ENCODE assay signal across 1 cellular context in the genomic region with DNA sequence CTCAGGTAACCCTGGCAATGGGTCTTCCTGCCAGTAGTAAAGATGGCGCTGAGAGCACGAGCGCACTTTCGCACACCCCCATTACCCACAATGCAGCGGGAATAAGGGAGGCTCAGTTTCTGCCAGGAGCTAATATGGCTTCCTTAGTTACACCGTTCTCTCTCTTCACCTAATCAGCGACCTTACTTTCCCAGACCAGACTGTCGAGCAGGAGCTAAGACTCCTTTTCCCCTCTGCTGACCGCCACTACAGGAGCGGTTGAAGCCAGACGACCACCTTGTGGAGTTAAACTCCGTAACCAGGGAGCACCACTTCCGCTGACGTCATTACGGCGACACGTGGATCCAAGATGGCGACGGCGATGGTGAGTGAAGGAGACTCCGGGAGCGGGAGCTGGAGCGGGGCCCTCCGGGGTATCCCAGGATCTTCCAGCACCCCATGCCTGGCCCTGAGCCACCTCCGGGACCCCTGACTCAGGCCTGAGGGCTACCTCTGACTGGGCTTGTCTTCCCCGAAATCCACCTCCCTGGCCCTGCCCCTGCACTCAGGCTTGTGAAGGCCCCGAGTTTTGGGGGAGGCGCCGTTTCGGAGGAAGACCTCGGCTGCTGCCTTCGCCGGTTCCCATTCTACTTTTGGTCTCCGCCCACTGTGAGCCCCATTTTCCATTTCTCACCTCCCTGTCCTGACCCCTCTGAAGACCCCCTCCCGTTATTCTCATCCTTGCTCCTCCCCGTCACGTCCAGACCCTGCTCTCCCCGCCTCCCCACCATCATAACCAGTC.
TF ChIP-seq lines count a peak whose summit lies in the region.

A gene with protein sequence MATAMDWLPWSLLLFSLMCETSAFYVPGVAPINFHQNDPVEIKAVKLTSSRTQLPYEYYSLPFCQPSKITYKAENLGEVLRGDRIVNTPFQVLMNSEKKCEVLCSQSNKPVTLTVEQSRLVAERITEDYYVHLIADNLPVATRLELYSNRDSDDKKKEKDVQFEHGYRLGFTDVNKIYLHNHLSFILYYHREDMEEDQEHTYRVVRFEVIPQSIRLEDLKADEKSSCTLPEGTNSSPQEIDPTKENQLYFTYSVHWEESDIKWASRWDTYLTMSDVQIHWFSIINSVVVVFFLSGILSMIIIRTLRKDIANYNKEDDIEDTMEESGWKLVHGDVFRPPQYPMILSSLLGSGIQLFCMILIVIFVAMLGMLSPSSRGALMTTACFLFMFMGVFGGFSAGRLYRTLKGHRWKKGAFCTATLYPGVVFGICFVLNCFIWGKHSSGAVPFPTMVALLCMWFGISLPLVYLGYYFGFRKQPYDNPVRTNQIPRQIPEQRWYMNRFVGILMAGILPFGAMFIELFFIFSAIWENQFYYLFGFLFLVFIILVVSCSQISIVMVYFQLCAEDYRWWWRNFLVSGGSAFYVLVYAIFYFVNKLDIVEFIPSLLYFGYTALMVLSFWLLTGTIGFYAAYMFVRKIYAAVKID (plus strand): TSS at position 323 of the 781 bp plus-strand sequence. CDS start 27 bp downstream, at position 350.

TF ChIP-seq in liver, 16 proteins besides CTCF, POLR2A, EP300 and RAD21 (continued from another document):
- TF ChIP-seq, protein P1, sequence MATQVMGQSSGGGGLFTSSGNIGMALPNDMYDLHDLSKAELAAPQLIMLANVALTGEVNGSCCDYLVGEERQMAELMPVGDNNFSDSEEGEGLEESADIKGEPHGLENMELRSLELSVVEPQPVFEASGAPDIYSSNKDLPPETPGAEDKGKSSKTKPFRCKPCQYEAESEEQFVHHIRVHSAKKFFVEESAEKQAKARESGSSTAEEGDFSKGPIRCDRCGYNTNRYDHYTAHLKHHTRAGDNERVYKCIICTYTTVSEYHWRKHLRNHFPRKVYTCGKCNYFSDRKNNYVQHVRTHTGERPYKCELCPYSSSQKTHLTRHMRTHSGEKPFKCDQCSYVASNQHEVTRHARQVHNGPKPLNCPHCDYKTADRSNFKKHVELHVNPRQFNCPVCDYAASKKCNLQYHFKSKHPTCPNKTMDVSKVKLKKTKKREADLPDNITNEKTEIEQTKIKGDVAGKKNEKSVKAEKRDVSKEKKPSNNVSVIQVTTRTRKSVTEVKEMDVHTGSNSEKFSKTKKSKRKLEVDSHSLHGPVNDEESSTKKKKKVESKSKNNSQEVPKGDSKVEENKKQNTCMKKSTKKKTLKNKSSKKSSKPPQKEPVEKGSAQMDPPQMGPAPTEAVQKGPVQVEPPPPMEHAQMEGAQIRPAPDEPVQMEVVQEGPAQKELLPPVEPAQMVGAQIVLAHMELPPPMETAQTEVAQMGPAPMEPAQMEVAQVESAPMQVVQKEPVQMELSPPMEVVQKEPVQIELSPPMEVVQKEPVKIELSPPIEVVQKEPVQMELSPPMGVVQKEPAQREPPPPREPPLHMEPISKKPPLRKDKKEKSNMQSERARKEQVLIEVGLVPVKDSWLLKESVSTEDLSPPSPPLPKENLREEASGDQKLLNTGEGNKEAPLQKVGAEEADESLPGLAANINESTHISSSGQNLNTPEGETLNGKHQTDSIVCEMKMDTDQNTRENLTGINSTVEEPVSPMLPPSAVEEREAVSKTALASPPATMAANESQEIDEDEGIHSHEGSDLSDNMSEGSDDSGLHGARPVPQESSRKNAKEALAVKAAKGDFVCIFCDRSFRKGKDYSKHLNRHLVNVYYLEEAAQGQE (IDR thresholded peaks at IDR 0.05) = peak; percentile 73
- TF ChIP-seq RXRA (IDR thresholded peaks at IDR 0.05) = peak; percentile 25 to 38
- no peak for TF ChIP-seq HNF4G (IDR thresholded peaks at IDR 0.05)
- peak; percentile 100 for TF ChIP-seq YY1 (IDR thresholded peaks at IDR 0.05)
- no peak for TF ChIP-seq TAF1 (conservative IDR thresholded peaks at IDR 0.05)
- peak; percentile 53 to 87 for TF ChIP-seq GABPA (IDR thresholded peaks at IDR 0.05 in 1 of 2, conservative IDR thresholded peaks at IDR 0.05 in 1 of 2)
